ENCODE assay signal across 6 cellular contexts in the genomic region with DNA sequence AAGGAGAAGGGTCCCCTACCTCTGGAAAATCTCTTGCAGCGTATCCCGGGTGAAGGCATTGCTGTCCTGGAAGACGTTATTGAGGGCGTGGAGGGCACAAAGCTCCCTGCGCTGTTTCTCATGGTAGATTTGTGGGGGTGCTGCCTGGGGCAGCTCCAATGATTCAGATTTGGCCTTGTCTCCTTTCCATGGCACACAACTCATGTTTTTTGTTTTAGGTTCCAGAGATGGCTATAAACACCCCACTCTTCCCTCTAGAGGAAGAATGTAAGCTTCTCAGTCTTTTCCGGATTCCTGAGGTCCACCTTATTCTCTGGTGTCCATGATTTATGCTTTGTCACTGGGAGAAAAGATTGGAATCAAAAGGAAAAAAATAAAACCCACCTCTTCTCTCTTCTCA. TPM values are rescaled to one million over a fixed set of nuclear protein-coding genes. Genes with fewer than 3 reads are reported as not detected.
DNase-seq lines count a peak whose midpoint lies in the region; ATAC-seq, FAIRE-seq and TF ChIP-seq lines count a peak whose summit lies in the region.

No MANE protein-coding gene starts in this region.

- H3K36me3 ChIP-seq in CD4-positive, CD25-positive, alpha-beta regulatory T cell (ENCODE audit: control insufficient read depth, insufficient read depth, low read length) = no peaks in the 10 kb centered on the region

- H3K4me3 ChIP-seq in CD4-positive, CD25-positive, alpha-beta regulatory T cell (ENCODE audit: low read depth, low read length) = peak overlapping the region; percentile 82

- H3K9me3 Mint-ChIP-seq in CD4-positive, CD25-positive, alpha-beta regulatory T cell = no peaks in the 10 kb centered on the region

- H3K27ac Mint-ChIP-seq in CD4-positive, CD25-positive, alpha-beta regulatory T cell = peak overlapping the region; percentile 96 to 98 (median 97)

- H3K27me3 Mint-ChIP-seq in CD4-positive, CD25-positive, alpha-beta regulatory T cell = peaks cover 4% of the 10 kb centered on the region

- no peak for ATAC-seq in CD4-positive, CD25-positive, alpha-beta regulatory T cell (ENCODE audit: low read depth in 2 of 2)
- peak; percentile 10; the same call in 1 of the 3 replicates for ATAC-seq in SK-N-SH treated with all-trans-retinoic acid at 6 μM for 48 hours
- ATAC-seq in GM21381 (IDR thresholded peaks at IDR 0.05; ENCODE audit: unreplicated experiment) = no peak

- H3K9me3 ChIP-seq in CD4-positive, CD25-positive, alpha-beta regulatory T cell (ENCODE audit: control insufficient read depth in 2 of 2, low read length in 2 of 2) = no peaks in the 10 kb centered on the region

- H3K4me1 ChIP-seq in CD4-positive, CD25-positive, alpha-beta regulatory T cell (ENCODE audit: control insufficient read depth, insufficient read depth, low read length, poor library complexity, severe bottlenecking) = peaks cover 65% of the 10 kb centered on the region

- TF ChIP-seq CTCF in D721Med (IDR thresholded peaks at IDR 0.05; ENCODE audit: insufficient read depth, missing control alignments) = no peak

- H3K36me3 Mint-ChIP-seq in CD4-positive, CD25-positive, alpha-beta regulatory T cell = peaks cover 7% of the 10 kb centered on the region

- peaks cover 34 to 62% (median 42%) of the 10 kb centered on the region in 4 donors for H3K4me1 Mint-ChIP-seq in CD4-positive, CD25-positive, alpha-beta regulatory T cell

- peak in 1 of 3 donors; percentile 8 for DNase-seq in CD4-positive, CD25-positive, alpha-beta regulatory T cell
- DNase-seq in inferior parietal cortex (ENCODE audit: extremely low spot score) (peak; percentile 40), OCI-M2 (lab: John Stamatoyannopoulos, UW; ENCODE audit: unreplicated experiment) (no peak), D721Med (ENCODE audit: insufficient read length, low spot score) (no peak)

- H3K27ac ChIP-seq in CD4-positive, CD25-positive, alpha-beta regulatory T cell (ENCODE audit: insufficient read depth, low read length, poor library complexity, severe bottlenecking) = peak overlapping the region; percentile 97

- no peak for FAIRE-seq in D721Med (lab: Jason Lieb, UNC)

- no peaks in the 10 kb centered on the region for H3K27me3 ChIP-seq in CD4-positive, CD25-positive, alpha-beta regulatory T cell (ENCODE audit: control insufficient read depth, insufficient read depth, low read length)

- H3K4me3 Mint-ChIP-seq in CD4-positive, CD25-positive, alpha-beta regulatory T cell = peak overlapping the region; percentile 87 to 95 (median 94)

TF ChIP-seq in SK-N-SH treated with all-trans-retinoic acid at 6 μM for 48 hours, 23 proteins besides CTCF, POLR2A, EP300 and RAD21 (continues in another document):
- TF ChIP-seq CSDC2 (CRISPR knock-in tag; IDR thresholded peaks at IDR 0.05) (no peak), TOX (CRISPR knock-in tag; IDR thresholded peaks at IDR 0.05; ENCODE audit: borderline replicate concordance) (no peak), ZNF70 (CRISPR knock-in tag; IDR thresholded peaks at IDR 0.05) (no peak), PPARA (CRISPR knock-in tag; IDR thresholded peaks at IDR 0.05; ENCODE audit: borderline replicate concordance) (no peak), ZC3H10 (CRISPR knock-in tag; IDR thresholded peaks at IDR 0.05) (no peak), ISL1 (CRISPR knock-in tag; IDR thresholded peaks at IDR 0.05) (no peak), BACH2 (CRISPR knock-in tag; IDR thresholded peaks at IDR 0.05; ENCODE audit: borderline replicate concordance) (no peak), RARB (CRISPR knock-in tag; IDR thresholded peaks at IDR 0.05) (no peak), SNAI2 (CRISPR knock-in tag; IDR thresholded peaks at IDR 0.05) (no peak), ZNF8 (CRISPR knock-in tag; IDR thresholded peaks at IDR 0.05) (no peak)
- TF ChIP-seq, protein P1, sequence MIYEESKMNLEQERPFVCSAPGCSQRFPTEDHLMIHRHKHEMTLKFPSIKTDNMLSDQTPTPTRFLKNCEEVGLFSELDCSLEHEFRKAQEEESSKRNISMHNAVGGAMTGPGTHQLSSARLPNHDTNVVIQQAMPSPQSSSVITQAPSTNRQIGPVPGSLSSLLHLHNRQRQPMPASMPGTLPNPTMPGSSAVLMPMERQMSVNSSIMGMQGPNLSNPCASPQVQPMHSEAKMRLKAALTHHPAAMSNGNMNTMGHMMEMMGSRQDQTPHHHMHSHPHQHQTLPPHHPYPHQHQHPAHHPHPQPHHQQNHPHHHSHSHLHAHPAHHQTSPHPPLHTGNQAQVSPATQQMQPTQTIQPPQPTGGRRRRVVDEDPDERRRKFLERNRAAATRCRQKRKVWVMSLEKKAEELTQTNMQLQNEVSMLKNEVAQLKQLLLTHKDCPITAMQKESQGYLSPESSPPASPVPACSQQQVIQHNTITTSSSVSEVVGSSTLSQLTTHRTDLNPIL (CRISPR knock-in tag; IDR thresholded peaks at IDR 0.05; ENCODE audit: low read depth) = no peak
- TF ChIP-seq, protein P2, sequence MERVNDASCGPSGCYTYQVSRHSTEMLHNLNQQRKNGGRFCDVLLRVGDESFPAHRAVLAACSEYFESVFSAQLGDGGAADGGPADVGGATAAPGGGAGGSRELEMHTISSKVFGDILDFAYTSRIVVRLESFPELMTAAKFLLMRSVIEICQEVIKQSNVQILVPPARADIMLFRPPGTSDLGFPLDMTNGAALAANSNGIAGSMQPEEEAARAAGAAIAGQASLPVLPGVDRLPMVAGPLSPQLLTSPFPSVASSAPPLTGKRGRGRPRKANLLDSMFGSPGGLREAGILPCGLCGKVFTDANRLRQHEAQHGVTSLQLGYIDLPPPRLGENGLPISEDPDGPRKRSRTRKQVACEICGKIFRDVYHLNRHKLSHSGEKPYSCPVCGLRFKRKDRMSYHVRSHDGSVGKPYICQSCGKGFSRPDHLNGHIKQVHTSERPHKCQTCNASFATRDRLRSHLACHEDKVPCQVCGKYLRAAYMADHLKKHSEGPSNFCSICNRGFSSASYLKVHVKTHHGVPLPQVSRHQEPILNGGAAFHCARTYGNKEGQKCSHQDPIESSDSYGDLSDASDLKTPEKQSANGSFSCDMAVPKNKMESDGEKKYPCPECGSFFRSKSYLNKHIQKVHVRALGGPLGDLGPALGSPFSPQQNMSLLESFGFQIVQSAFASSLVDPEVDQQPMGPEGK (CRISPR knock-in tag; IDR thresholded peaks at IDR 0.05; ENCODE audit: borderline replicate concordance) = no peak
- TF ChIP-seq, protein P3, sequence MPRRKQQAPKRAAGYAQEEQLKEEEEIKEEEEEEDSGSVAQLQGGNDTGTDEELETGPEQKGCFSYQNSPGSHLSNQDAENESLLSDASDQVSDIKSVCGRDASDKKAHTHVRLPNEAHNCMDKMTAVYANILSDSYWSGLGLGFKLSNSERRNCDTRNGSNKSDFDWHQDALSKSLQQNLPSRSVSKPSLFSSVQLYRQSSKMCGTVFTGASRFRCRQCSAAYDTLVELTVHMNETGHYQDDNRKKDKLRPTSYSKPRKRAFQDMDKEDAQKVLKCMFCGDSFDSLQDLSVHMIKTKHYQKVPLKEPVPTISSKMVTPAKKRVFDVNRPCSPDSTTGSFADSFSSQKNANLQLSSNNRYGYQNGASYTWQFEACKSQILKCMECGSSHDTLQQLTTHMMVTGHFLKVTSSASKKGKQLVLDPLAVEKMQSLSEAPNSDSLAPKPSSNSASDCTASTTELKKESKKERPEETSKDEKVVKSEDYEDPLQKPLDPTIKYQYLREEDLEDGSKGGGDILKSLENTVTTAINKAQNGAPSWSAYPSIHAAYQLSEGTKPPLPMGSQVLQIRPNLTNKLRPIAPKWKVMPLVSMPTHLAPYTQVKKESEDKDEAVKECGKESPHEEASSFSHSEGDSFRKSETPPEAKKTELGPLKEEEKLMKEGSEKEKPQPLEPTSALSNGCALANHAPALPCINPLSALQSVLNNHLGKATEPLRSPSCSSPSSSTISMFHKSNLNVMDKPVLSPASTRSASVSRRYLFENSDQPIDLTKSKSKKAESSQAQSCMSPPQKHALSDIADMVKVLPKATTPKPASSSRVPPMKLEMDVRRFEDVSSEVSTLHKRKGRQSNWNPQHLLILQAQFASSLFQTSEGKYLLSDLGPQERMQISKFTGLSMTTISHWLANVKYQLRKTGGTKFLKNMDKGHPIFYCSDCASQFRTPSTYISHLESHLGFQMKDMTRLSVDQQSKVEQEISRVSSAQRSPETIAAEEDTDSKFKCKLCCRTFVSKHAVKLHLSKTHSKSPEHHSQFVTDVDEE (CRISPR knock-in tag; IDR thresholded peaks at IDR 0.05) = no peak
- TF ChIP-seq, protein P4, sequence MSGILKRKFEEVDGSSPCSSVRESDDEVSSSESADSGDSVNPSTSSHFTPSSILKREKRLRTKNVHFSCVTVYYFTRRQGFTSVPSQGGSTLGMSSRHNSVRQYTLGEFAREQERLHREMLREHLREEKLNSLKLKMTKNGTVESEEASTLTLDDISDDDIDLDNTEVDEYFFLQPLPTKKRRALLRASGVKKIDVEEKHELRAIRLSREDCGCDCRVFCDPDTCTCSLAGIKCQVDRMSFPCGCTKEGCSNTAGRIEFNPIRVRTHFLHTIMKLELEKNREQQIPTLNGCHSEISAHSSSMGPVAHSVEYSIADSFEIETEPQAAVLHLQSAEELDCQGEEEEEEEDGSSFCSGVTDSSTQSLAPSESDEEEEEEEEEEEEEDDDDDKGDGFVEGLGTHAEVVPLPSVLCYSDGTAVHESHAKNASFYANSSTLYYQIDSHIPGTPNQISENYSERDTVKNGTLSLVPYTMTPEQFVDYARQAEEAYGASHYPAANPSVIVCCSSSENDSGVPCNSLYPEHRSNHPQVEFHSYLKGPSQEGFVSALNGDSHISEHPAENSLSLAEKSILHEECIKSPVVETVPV (CRISPR knock-in tag; IDR thresholded peaks at IDR 0.05) = no peak

RNA-seq across cellular contexts. Expression of a gene that starts 1.0 kb away (rescaled TPM):
- 205 TPM for total RNA-seq in CD4-positive, CD25-positive, alpha-beta regulatory T cell
- polyA plus RNA-seq in CD4-positive, CD25-positive, alpha-beta regulatory T cell = 10 to 100 TPM in 2 of 4 donors, 1 to 10 TPM in 2; 8.7 to 12.5 (median 10.2) TPM

RNA-seq across cellular contexts. Expression of a gene that starts 6.0 kb away (rescaled TPM):
- total RNA-seq in CD4-positive, CD25-positive, alpha-beta regulatory T cell = 285 TPM
- 10 to 100 TPM; 25.4 to 29.7 (median 25.7) TPM for polyA plus RNA-seq in CD4-positive, CD25-positive, alpha-beta regulatory T cell

RNA-seq across cellular contexts. Expression of a gene that starts 18.0 kb away (rescaled TPM):
- total RNA-seq in CD4-positive, CD25-positive, alpha-beta regulatory T cell = 58.4 TPM
- 10 to 100 TPM; 61.6 to 72.7 (median 65.7) TPM for polyA plus RNA-seq in CD4-positive, CD25-positive, alpha-beta regulatory T cell

RNA-seq across cellular contexts. Expression of a gene that starts 43.3 kb away (rescaled TPM):
- total RNA-seq in CD4-positive, CD25-positive, alpha-beta regulatory T cell = 13.7 TPM
- polyA plus RNA-seq in CD4-positive, CD25-positive, alpha-beta regulatory T cell = 10 to 100 TPM in 1 of 4 donors, 1 to 10 TPM in 3; 5.0 to 11.2 (median 8.1) TPM

RNA-seq across cellular contexts. Expression of a gene that starts 43.6 kb away (rescaled TPM):
- total RNA-seq in CD4-positive, CD25-positive, alpha-beta regulatory T cell = not detected
- polyA plus RNA-seq in CD4-positive, CD25-positive, alpha-beta regulatory T cell = not detected
